ENCODE assay signal across 2 cellular contexts in genomic region chr7:105863876-105864275, GRCh38.
TF ChIP-seq lines count a peak whose summit lies in the region.

No MANE protein-coding gene starts in this region.

TF ChIP-seq in GM23338, 12 proteins besides CTCF, POLR2A, EP300 and RAD21 (continued from another document):
- TF ChIP-seq ETS1 (IDR thresholded peaks at IDR 0.05): no peak
- TF ChIP-seq JUNB (IDR thresholded peaks at IDR 0.05; ENCODE audit: unreplicated experiment): no peak
- TF ChIP-seq EZH2 (IDR thresholded peaks at IDR 0.05; ENCODE audit: low read depth, unreplicated experiment): no peak
- TF ChIP-seq CREB1 (CRISPR knock-in tag; IDR thresholded peaks at IDR 0.05; ENCODE audit: low read depth): no peak

TF ChIP-seq in WTC11, 78 proteins besides CTCF, POLR2A, EP300 and RAD21 (continued from another document):
- TF ChIP-seq AFF4 (CRISPR knock-in tag; IDR thresholded peaks at IDR 0.05; ENCODE audit: borderline replicate concordance) (no peak), GABPB1 (CRISPR knock-in tag; IDR thresholded peaks at IDR 0.05) (no peak), TCF7 (CRISPR knock-in tag; IDR thresholded peaks at IDR 0.05; ENCODE audit: low read depth) (no peak)
